1 cellular context compared by ENCODE assay signal in the genomic region with DNA sequence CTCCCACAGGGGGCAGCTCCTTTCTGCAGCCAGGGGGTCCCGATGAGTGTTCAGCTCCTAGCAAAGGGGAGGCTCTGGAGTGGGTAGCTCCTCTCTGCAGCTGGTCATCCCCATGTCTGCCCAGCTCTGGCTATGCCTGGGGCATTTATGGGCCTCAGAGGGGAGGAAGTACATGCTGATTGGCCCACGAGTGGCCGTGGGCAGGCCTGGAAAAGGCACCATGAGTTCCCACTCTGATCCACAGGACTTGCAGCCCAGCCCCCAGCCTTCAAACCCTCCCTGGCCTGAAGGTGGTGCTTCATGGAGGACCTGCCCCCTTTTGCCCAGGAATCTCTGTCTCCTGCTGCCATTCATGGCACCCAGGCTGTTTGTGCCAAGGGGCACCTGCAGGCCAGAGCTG.
TF ChIP-seq lines count a peak whose summit lies in the region.

No MANE protein-coding gene starts in this region.

TF ChIP-seq in WTC11, 78 proteins besides CTCF, POLR2A, EP300 and RAD21 (continued from another document):
- TF ChIP-seq, protein P1, sequence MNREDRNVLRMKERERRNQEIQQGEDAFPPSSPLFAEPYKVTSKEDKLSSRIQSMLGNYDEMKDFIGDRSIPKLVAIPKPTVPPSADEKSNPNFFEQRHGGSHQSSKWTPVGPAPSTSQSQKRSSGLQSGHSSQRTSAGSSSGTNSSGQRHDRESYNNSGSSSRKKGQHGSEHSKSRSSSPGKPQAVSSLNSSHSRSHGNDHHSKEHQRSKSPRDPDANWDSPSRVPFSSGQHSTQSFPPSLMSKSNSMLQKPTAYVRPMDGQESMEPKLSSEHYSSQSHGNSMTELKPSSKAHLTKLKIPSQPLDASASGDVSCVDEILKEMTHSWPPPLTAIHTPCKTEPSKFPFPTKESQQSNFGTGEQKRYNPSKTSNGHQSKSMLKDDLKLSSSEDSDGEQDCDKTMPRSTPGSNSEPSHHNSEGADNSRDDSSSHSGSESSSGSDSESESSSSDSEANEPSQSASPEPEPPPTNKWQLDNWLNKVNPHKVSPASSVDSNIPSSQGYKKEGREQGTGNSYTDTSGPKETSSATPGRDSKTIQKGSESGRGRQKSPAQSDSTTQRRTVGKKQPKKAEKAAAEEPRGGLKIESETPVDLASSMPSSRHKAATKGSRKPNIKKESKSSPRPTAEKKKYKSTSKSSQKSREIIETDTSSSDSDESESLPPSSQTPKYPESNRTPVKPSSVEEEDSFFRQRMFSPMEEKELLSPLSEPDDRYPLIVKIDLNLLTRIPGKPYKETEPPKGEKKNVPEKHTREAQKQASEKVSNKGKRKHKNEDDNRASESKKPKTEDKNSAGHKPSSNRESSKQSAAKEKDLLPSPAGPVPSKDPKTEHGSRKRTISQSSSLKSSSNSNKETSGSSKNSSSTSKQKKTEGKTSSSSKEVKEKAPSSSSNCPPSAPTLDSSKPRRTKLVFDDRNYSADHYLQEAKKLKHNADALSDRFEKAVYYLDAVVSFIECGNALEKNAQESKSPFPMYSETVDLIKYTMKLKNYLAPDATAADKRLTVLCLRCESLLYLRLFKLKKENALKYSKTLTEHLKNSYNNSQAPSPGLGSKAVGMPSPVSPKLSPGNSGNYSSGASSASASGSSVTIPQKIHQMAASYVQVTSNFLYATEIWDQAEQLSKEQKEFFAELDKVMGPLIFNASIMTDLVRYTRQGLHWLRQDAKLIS (CRISPR knock-in tag; IDR thresholded peaks at IDR 0.05; ENCODE audit: borderline replicate concordance) = no peak
- TF ChIP-seq, protein P2, sequence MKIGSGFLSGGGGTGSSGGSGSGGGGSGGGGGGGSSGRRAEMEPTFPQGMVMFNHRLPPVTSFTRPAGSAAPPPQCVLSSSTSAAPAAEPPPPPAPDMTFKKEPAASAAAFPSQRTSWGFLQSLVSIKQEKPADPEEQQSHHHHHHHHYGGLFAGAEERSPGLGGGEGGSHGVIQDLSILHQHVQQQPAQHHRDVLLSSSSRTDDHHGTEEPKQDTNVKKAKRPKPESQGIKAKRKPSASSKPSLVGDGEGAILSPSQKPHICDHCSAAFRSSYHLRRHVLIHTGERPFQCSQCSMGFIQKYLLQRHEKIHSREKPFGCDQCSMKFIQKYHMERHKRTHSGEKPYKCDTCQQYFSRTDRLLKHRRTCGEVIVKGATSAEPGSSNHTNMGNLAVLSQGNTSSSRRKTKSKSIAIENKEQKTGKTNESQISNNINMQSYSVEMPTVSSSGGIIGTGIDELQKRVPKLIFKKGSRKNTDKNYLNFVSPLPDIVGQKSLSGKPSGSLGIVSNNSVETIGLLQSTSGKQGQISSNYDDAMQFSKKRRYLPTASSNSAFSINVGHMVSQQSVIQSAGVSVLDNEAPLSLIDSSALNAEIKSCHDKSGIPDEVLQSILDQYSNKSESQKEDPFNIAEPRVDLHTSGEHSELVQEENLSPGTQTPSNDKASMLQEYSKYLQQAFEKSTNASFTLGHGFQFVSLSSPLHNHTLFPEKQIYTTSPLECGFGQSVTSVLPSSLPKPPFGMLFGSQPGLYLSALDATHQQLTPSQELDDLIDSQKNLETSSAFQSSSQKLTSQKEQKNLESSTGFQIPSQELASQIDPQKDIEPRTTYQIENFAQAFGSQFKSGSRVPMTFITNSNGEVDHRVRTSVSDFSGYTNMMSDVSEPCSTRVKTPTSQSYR (CRISPR knock-in tag; IDR thresholded peaks at IDR 0.05) = no peak
- TF ChIP-seq ZNF532 (CRISPR knock-in tag; IDR thresholded peaks at IDR 0.05; ENCODE audit: borderline replicate concordance) = no peak
